In the genomic region with DNA sequence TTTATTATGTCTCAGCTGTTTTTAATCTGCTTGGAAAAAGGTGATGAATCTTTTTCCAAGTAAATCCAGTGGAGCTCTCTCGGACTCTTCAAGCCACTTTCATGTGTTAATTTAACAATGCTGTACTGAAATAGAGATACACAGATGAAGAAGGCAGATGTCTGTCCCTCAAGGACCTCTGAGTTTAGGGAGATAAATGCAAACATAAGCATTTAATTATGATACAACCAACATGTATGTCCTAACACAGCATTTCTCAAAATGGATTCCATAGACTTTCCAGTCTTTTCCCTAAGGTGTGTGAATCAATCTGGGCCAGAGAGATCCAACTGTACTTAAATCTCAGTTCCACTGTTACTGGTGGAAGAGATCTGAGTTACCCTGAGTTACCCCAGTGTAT, we compare ENCODE assay signal across 5 cellular contexts.
"Had no signal": no experiment of that assay in that cellular context is flagged by ENCODE, and none has a peak within 500 bp of the region (broad histone marks: within the 10 kb centered on the region; RNA-seq: fewer than 3 reads in every experiment).

No MANE protein-coding gene starts in this region.

- H3K9ac ChIP-seq: KMS-11 had no signal

- DNase-seq: Karpas-422, KBM-7, KG1 had no signal

- H3K4me2 ChIP-seq: KMS-11 had no signal

- H3K27ac ChIP-seq: HL-60, KMS-11 had no signal
